1 cellular context compared by ENCODE assay signal in genomic region chr17:76232342-76232741, GRCh38.
TF ChIP-seq lines count a peak whose summit lies in the region.

No MANE protein-coding gene starts in this region.

TF ChIP-seq in SK-N-SH treated with all-trans-retinoic acid at 6 μM for 48 hours, 23 proteins besides CTCF, POLR2A, EP300 and RAD21 (continued from another document):
- TF ChIP-seq OSR1 (CRISPR knock-in tag; IDR thresholded peaks at IDR 0.05), result no peak
- no peak for TF ChIP-seq ZNF565 (CRISPR knock-in tag; conservative IDR thresholded peaks at IDR 0.05; ENCODE audit: low read depth)
- TF ChIP-seq CSRNP3 (CRISPR knock-in tag; IDR thresholded peaks at IDR 0.05), result no peak
- no peak for TF ChIP-seq CREB5 (CRISPR knock-in tag; IDR thresholded peaks at IDR 0.05; ENCODE audit: low read depth)
- TF ChIP-seq ZNF8 (CRISPR knock-in tag; IDR thresholded peaks at IDR 0.05), result no peak
